In genomic region chr1:10738125-10738746, GRCh38 we compare ENCODE assay signal across 14 cellular contexts. TPM values are rescaled to one million over a fixed set of nuclear protein-coding genes. Genes with fewer than 3 reads are reported as not detected.
DNase-seq lines count a peak whose midpoint lies in the region; ATAC-seq, FAIRE-seq and TF ChIP-seq lines count a peak whose summit lies in the region.
"Had no signal": no experiment of that assay in that cellular context is flagged by ENCODE, and none has a peak within 500 bp of the region (broad histone marks: within the 10 kb centered on the region; RNA-seq: fewer than 3 reads in every experiment).

No MANE protein-coding gene starts in this region.

- H3K4ac ChIP-seq in H1 (replicated peaks; ENCODE audit: insufficient read length, low read depth, low read length): peak overlapping the region; percentile 87

- no peak for TF ChIP-seq CTCF in heart left ventricle (IDR thresholded peaks at IDR 0.05)
- TF ChIP-seq CTCF in H1 (IDR thresholded peaks at IDR 0.05; ENCODE audit: control extremely low read depth in 1 of 3, insufficient read depth in 1 of 3, low read depth in 1 of 3, low read length in 3 of 3): no peak

- H3K4me3 ChIP-seq in heart left ventricle (no peak overlapping the region), H1 (ENCODE audit: extremely low read depth in 1 of 4, insufficient read depth in 2 of 4, low read depth in 3 of 4, low read length in 4 of 4) (no peak overlapping the region), mucosa of rectum (ENCODE audit: low read length in 2 of 2) (peak overlapping the region in 1 of 2 donors; percentile 3)
- H3K4me3 ChIP-seq: hepatocyte had no signal

- intact Hi-C loops in heart left ventricle (cut with DNase I) (loop anchor here in 2 of 10 donors (10.0 kb wide), 1 partner anchor 47 kb away; no protein-coding TSS in a partner anchor), cardiac septum (cut with DNase I) (loop anchor here (5.0 kb wide), 1 partner anchor 49 kb away; no protein-coding TSS in a partner anchor)

- no peaks in the 10 kb centered on the region for H3K79me2 ChIP-seq in H1 (ENCODE audit: control insufficient read depth in 1 of 2, insufficient read depth in 2 of 2, low read length in 2 of 2)
- H3K79me2 ChIP-seq: hepatocyte had no signal

- no peak for TF ChIP-seq RAD21 in H1 (IDR thresholded peaks at IDR 0.05 in 1 of 2, conservative IDR thresholded peaks at IDR 0.05 in 1 of 2; ENCODE audit: low read depth in 2 of 2, low read length in 2 of 2)

- no peak for TF ChIP-seq EP300 in H1 (IDR thresholded peaks at IDR 0.05; ENCODE audit: borderline replicate concordance in 1 of 2, low read depth in 2 of 2, low read length in 2 of 2)

- H3K23me2 ChIP-seq in H1 (ENCODE audit: low read depth, low read length): no peaks in the 10 kb centered on the region

- POLR2A ChIA-PET in H1 (lab: Charles Lee; ENCODE audit: partially characterized antibody): interaction anchor here (1.6 kb wide), 1 partner anchor 72 kb away, joined by 3 read pairs; no protein-coding TSS in a partner anchor

- no peak overlapping the region for H3K14ac ChIP-seq in H1 (ENCODE audit: insufficient read length)

- peak overlapping the region; percentile 68 for H4K91ac ChIP-seq in H1 (replicated peaks; ENCODE audit: insufficient read length, low read length)

- peak overlapping the region; percentile 43 for H2BK120ac ChIP-seq in H1 (replicated peaks; ENCODE audit: low read depth, low read length)

- peak overlapping the region; percentile 98; the same call in 1 of the 2 replicates for H2BK15ac ChIP-seq in H1 (ENCODE audit: low read length)

- DNase-seq in heart left ventricle (no peak), cardiac septum (ENCODE audit: low spot score) (no peak), H1 (ENCODE audit: low read depth in 1 of 2, low spot score in 2 of 2) (no peak), T-helper 9 cell (no peak), globus pallidus (ENCODE audit: low spot score) (no peak), GM19238 (ENCODE audit: insufficient read length, low spot score) (no peak)
- DNase-seq: activated CD4-positive, alpha-beta T cell treated with anti-CD3 and anti-CD28 coated beads, Interleukin-2, amount 10 ng/mL, durations not matched to agents 24 days and 14 days; activated T-cell treated with anti-CD3 and anti-CD28 coated beads, Interleukin-2, amount 50 U/mL, for 48 hours; NCI-H2171 treated with DMSO at 0.1 percent for 48 hours; T-cell had no signal

- CTCF ChIA-PET in H1 (lab: Charles Lee; ENCODE audit: partially characterized antibody): interaction anchor here (0.8 to 2.6 kb wide), 6 partner anchors 9 to 54 kb away, joined by 3 to 10 read pairs (median 4); no protein-coding TSS in a partner anchor

- no peak overlapping the region for H2AFZ ChIP-seq in H1 (ENCODE audit: low read length)
- H2AFZ ChIP-seq: hepatocyte had no signal

- no peak overlapping the region for H3K23ac ChIP-seq in H1 (ENCODE audit: insufficient read length)

- H3K27ac ChIP-seq in heart left ventricle (peak overlapping the region in 10 of 12 donors; percentile 15 to 87 (median 68)), H1 (ENCODE audit: low read depth, low read length) (no peak overlapping the region), mucosa of rectum (ENCODE audit: low read depth in 2 of 2, low read length in 2 of 2) (peak overlapping the region; percentile 72 to 80)
- H3K27ac ChIP-seq: epithelial cell of prostate, hepatocyte had no signal

- H3K4me1 ChIP-seq in heart left ventricle (peaks cover 0 to 86% (median 46%) of the 10 kb centered on the region in 12 donors), H1 (replicated peaks in 1 of 4; ENCODE audit: control insufficient read depth in 3 of 4, insufficient read depth in 4 of 4, low read length in 3 of 4) (peaks cover 5 to 31% (median 22%) of the 10 kb centered on the region in 4 experiments), mucosa of rectum (ENCODE audit: control insufficient read depth in 2 of 2, insufficient read depth in 2 of 2, low read length in 2 of 2) (peaks cover 29 to 32% of the 10 kb centered on the region in 2 donors)

- H4K5ac ChIP-seq in H1 (ENCODE audit: insufficient read length, low read depth, low read length): peak overlapping the region; percentile 45

- H3K9ac ChIP-seq in H1 (replicated peaks in 1 of 4; ENCODE audit: extremely low read depth in 1 of 4, low read depth in 3 of 4, low read length in 3 of 4): no peak overlapping the region
- H3K9ac ChIP-seq in mucosa of rectum (ENCODE audit: low read depth in 1 of 2, low read length in 2 of 2): peak overlapping the region in 1 of 2 donors; percentile 55

- H3K56ac ChIP-seq in H1 (replicated peaks; ENCODE audit: insufficient read length, low read depth, low read length): no peak overlapping the region

- H2BK5ac ChIP-seq in H1 (ENCODE audit: low read depth, low read length): peak overlapping the region; percentile 85; the same call in 1 of the 2 replicates

- no peak for FAIRE-seq in H1 (lab: Jason Lieb, UNC)

- H4K8ac ChIP-seq in H1 (ENCODE audit: extremely low read depth, insufficient read depth, low read length): peak overlapping the region; percentile 14

- ATAC-seq in heart left ventricle (peak in 1 of 4 donors; percentile 1), HG02571 (IDR thresholded peaks at IDR 0.05; ENCODE audit: unreplicated experiment) (no peak)
- ATAC-seq: T-cell had no signal

- H3K27me3 ChIP-seq in heart left ventricle: no peaks in the 10 kb centered on the region
- H3K27me3 ChIP-seq in H1 (replicated peaks in 1 of 4; ENCODE audit: control insufficient read depth in 3 of 4, extremely low read depth in 1 of 4, insufficient read depth in 3 of 4, low read length in 3 of 4): no peaks in the 10 kb centered on the region
- H3K27me3 ChIP-seq in mucosa of rectum (ENCODE audit: control insufficient read depth in 2 of 2, insufficient read depth in 2 of 2, low read length in 2 of 2): no peaks in the 10 kb centered on the region
- H3K27me3 ChIP-seq: hepatocyte had no signal

- no peak overlapping the region for H2AK5ac ChIP-seq in H1 (ENCODE audit: low read depth, low read length)

- 0 out of 2 replicates have a peak overlapping the region, but pooled peaks have one; percentile 66 for H2BK20ac ChIP-seq in H1 (ENCODE audit: low read length)

- 53 to 61% (median 58%) methylated on average over 12 to 16 of the region's 16 CpGs for WGBS in heart left ventricle, 4 donors
- 66% methylated on average over 14 of the region's 16 CpGs; no CpG with 5 or more reads in 1 of the 2 experiments for WGBS in H1 (ENCODE audit: extremely low coverage in 1 of 2, insufficient coverage in 1 of 2, insufficient read length in 1 of 2, insufficient replicate concordance in 2 of 2, low coverage in 1 of 2, low lambda C conversion rate in 2 of 2, missing lambda C conversion rate in 1 of 2), 2 experiments

- H4K20me1 ChIP-seq in H1 (replicated peaks in 1 of 2; ENCODE audit: control insufficient read depth in 1 of 2, insufficient read depth in 2 of 2, low read length in 2 of 2): no peaks in the 10 kb centered on the region

- H3K36me3 ChIP-seq in heart left ventricle: no peaks in the 10 kb centered on the region
- no peaks in the 10 kb centered on the region for H3K36me3 ChIP-seq in H1 (ENCODE audit: control insufficient read depth in 2 of 4, insufficient read depth in 4 of 4, low read length in 3 of 4)
- no peaks in the 10 kb centered on the region for H3K36me3 ChIP-seq in mucosa of rectum (ENCODE audit: control insufficient read depth in 2 of 2, insufficient read depth in 2 of 2, low read length in 2 of 2)

- peak overlapping the region; percentile 90 for H3K18ac ChIP-seq in H1 (ENCODE audit: extremely low read depth, low read length)

- peak overlapping the region; percentile 50; the same call in 1 of the 2 replicates for H2BK12ac ChIP-seq in H1 (ENCODE audit: low read depth, low read length)

- no peaks in the 10 kb centered on the region for H3K9me3 ChIP-seq in heart left ventricle
- H3K9me3 ChIP-seq in H1 (ENCODE audit: insufficient read depth in 2 of 2, low read depth in 1 of 2, low read length in 1 of 2): no peaks in the 10 kb centered on the region
- H3K9me3 ChIP-seq in mucosa of rectum (ENCODE audit: control insufficient read depth in 2 of 2, low read length in 2 of 2): no peaks in the 10 kb centered on the region

- peak overlapping the region in 1 of 2 experiments; percentile 11; a peak in 2 of 4 replicates for H3K4me2 ChIP-seq in H1 (ENCODE audit: insufficient read depth in 1 of 2, low read depth in 2 of 2, low read length in 2 of 2)
- H3K4me2 ChIP-seq: hepatocyte had no signal

- H3K79me1 ChIP-seq in H1 (ENCODE audit: low read depth, low read length): no peaks in the 10 kb centered on the region; the same call in none of the 2 replicates

- TF ChIP-seq POLR2A in heart left ventricle (IDR thresholded peaks at IDR 0.05) (no peak), H1 (IDR thresholded peaks at IDR 0.05; ENCODE audit: control extremely low read depth in 1 of 2, low read depth in 2 of 2, low read length in 2 of 2) (no peak)

TF ChIP-seq in H1, 55 proteins besides CTCF, POLR2A, EP300 and RAD21 (continues in another document):
- TF ChIP-seq MAX (IDR thresholded peaks at IDR 0.05) (0 out of 2 replicates have a peak, but pooled peaks have one; percentile 21), KDM5A (IDR thresholded peaks at IDR 0.05; ENCODE audit: low read length) (no peak), TEAD4 (IDR thresholded peaks at IDR 0.05; ENCODE audit: low read depth, low read length) (no peak), E2F6 (IDR thresholded peaks at IDR 0.05) (peak; percentile 73), CBX8 (IDR thresholded peaks at IDR 0.05; ENCODE audit: borderline replicate concordance, low read depth, low read length) (no peak), SIRT6 (IDR thresholded peaks at IDR 0.05; ENCODE audit: low read length) (no peak)

RNA-seq across cellular contexts. Expression of gene CASZ1, which starts 58.2 kb away (rescaled TPM):
- total RNA-seq in heart left ventricle (10 to 100 TPM; 39.5 to 84.9 (median 63.2) TPM), cardiac septum (82.0 TPM)
- polyA plus RNA-seq in heart left ventricle (10 to 100 TPM; 28.8 to 50.0 TPM), H1 (2011; rRNA removed) (4.4 and 5.9 TPM in 2 replicates)
- 6.1 and 7.7 TPM in 2 replicates for total RNA-seq in H1 (2021; fragmentation: NEBNext Ultra II Directional; extraction: Animal tissue kit (Norgen Biotek cat#: 25700))
- polyA plus RNA-seq in H1 (2011; cell fraction: cytosol; rRNA removed): 3.6 TPM
- 10.1 TPM for polyA plus RNA-seq in H1 (2011; cell fraction: nucleus; rRNA removed)
- 2.2 to 4.5 TPM (median 4.3 TPM) in 4 replicates for polyA plus RNA-seq in H1 (2012, experiment 1 of 2)
- 2.9 TPM for polyA plus RNA-seq in H1 (2012, experiment 2 of 2)
- 6.5 TPM for polyA plus RNA-seq in H1 (2013, experiment 1 of 2)
- 6.3 TPM for polyA plus RNA-seq in H1 (2013, experiment 2 of 2)
- 3.9 and 5.8 TPM in 2 replicates for polyA minus RNA-seq in H1 (2011; rRNA and poly(A)+ RNA removed)
- polyA minus RNA-seq in H1 (2011; cell fraction: cytosol; rRNA and poly(A)+ RNA removed): 5.8 TPM
- polyA minus RNA-seq in H1 (2011; cell fraction: nucleus; rRNA and poly(A)+ RNA removed): 10.2 TPM
